22 cellular contexts compared by ENCODE assay signal in the genomic region with DNA sequence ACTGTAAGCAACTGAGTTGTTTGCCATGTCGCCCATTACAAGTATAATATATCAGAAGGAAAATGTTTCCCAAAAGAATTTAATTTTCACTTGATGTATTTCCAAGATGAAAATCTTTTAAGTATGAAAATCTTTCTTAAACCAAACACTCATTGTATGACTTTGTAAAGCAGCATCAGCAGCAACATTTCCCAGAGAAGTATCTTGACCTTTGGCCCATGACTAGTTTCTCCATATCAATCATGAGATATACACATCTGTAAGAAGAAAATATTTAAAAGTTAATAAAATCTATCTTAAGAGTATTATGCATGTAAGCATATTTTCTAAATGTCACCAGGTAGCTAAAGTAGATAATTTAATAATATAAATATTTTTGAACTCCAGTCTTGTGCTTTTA. TPM values are rescaled to one million over a fixed set of nuclear protein-coding genes. Genes with fewer than 3 reads are reported as not detected.
DNase-seq lines count a peak whose midpoint lies in the region; ATAC-seq, FAIRE-seq and TF ChIP-seq lines count a peak whose summit lies in the region.
"Had no signal": no experiment of that assay in that cellular context is flagged by ENCODE, and none has a peak within 500 bp of the region (broad histone marks: within the 10 kb centered on the region; RNA-seq: fewer than 3 reads in every experiment).

No MANE protein-coding gene starts in this region.

- WGBS in IMR-90 (ENCODE audit: extremely low coverage in 2 of 2, insufficient read length in 1 of 2), 2 experiments: no CpG with 5 or more reads among the region's 1 CpG
- WGBS in K562 (ENCODE audit: insufficient coverage, low coverage, missing lambda C conversion rate): 91% methylated on average over 1 of the region's 1 CpG

- no TSS peak for BruUV-seq in IMR-90 (replicated peaks; lab: Mats Ljungman, UMichigan)
- no TSS peak for BruUV-seq in K562 (replicated peaks; lab: Mats Ljungman, UMichigan)

- H4K8ac ChIP-seq in IMR-90 (ENCODE audit: low read depth in 2 of 2, low read length in 2 of 2): no peak overlapping the region

- H2AFZ ChIP-seq in IMR-90 (replicated peaks; ENCODE audit: low read length, poor library complexity) (no peak overlapping the region), K562 (ENCODE audit: low read depth, low read length) (no peak overlapping the region)
- H2AFZ ChIP-seq: GM23248 had no signal

- H3K27me3 ChIP-seq in IMR-90 (ENCODE audit: control insufficient read depth, insufficient read depth, low read length): no peaks in the 10 kb centered on the region
- H3K27me3 ChIP-seq in K562 (ENCODE audit: control insufficient read depth in 2 of 2, insufficient read depth in 2 of 2, low read length in 2 of 2): no peaks in the 10 kb centered on the region

- H3K79me2 ChIP-seq in K562 (ENCODE audit: control insufficient read depth, insufficient read depth, low read length): peaks cover 46% of the 10 kb centered on the region

- no peak overlapping the region for H3K4me3 ChIP-seq in IMR-90 (ENCODE audit: insufficient read depth, low read depth, low read length)
- no peak overlapping the region for H3K4me3 ChIP-seq in K562
- H3K4me3 ChIP-seq in kidney (ENCODE audit: low read length in 2 of 2): no peak overlapping the region
- H3K4me3 ChIP-seq: GM23248 had no signal

- no peaks in the 10 kb centered on the region for H3K9me1 ChIP-seq in IMR-90 (ENCODE audit: insufficient read depth, low read length)
- no peaks in the 10 kb centered on the region for H3K9me1 ChIP-seq in K562 (ENCODE audit: control insufficient read depth, insufficient read depth, low read length)

- H3K4ac ChIP-seq in IMR-90 (ENCODE audit: low read depth, low read length): no peak overlapping the region

- POLR2A ChIA-PET in IMR-90 (lab: Charles Lee; ENCODE audit: unreplicated experiment): no interaction called here
- POLR2A ChIA-PET in K562 (lab: Yijun Ruan, JAX): interaction anchor here (0.7 to 1.0 kb wide), 2 partner anchors 8 to 85 kb away, joined by 3 to 5 read pairs; no protein-coding TSS in a partner anchor

- DNase-seq in IMR-90 (peak; percentile 75), K562 (ENCODE audit: extremely low read depth in 1 of 4, low spot score in 3 of 4) (no peak), kidney (no peak), GM12891 (ENCODE audit: insufficient read length, low spot score) (no peak), left cardiac atrium (no peak), AG08395 (ENCODE audit: low spot score) (no peak)
- no peak for DNase-seq in activated T-cell treated with anti-CD3 and anti-CD28 coated beads, Interleukin-2, amount 50 U/mL, for 1 hour
- DNase-seq: Calu3, DND-41, GM23248, H9, HFFc6, Karpas-422, NCI-H1092 treated with DMSO at 0.1 percent for 48 hours, NCI-H1436, NCI-H187 treated with DMSO at 0.1 percent for 48 hours, NCI-H2171 treated with DMSO at 0.1 percent for 48 hours, NCI-H524, NCI-H748 treated with DMSO at 0.1 percent for 48 hours, SK-N-SH, SW 1271 had no signal

- no peak overlapping the region for H4K5ac ChIP-seq in IMR-90 (ENCODE audit: low read depth, low read length)

- H4K20me1 ChIP-seq in IMR-90 (ENCODE audit: insufficient read depth, low read length) (no peaks in the 10 kb centered on the region; the same call in 1 of the 2 replicates), K562 (replicated peaks; ENCODE audit: control insufficient read depth, insufficient read depth, low read length) (no peaks in the 10 kb centered on the region)

- no peak overlapping the region for H2AK9ac ChIP-seq in IMR-90 (replicated peaks; ENCODE audit: low read depth, low read length, poor library complexity)

- FAIRE-seq in K562 (lab: Jason Lieb, UNC) (no peak), kidney (lab: Jason Lieb, UNC) (peak; percentile 6), GM12891 (lab: Jason Lieb, UNC) (no peak)

- intact Hi-C loops in IMR-90 (cut with micrococcal nuclease): no loop called here
- intact Hi-C loops in K562 (cut with micrococcal nuclease): no loop called here
- intact Hi-C loops in kidney (cut with DNase I): no loop called here
- intact Hi-C loops in left cardiac atrium (cut with DNase I): no loop called here

- TF ChIP-seq CTCF in IMR-90 (conservative IDR thresholded peaks at IDR 0.05; ENCODE audit: low read depth, low read length) (no peak), K562 (IDR thresholded peaks at IDR 0.05 in 2 of 3, conservative IDR thresholded peaks at IDR 0.05 in 1 of 3; ENCODE audit: insufficient read depth in 2 of 3, low read depth in 1 of 3, low read length in 3 of 3) (no peak), kidney (IDR thresholded peaks at IDR 0.05; ENCODE audit: borderline replicate concordance, extremely low read depth, insufficient read depth) (no peak)

- H3K9ac ChIP-seq in IMR-90 (ENCODE audit: low read depth, low read length) (no peak overlapping the region), K562 (ENCODE audit: insufficient read depth in 1 of 2, low read depth in 2 of 2, low read length in 2 of 2) (no peak overlapping the region), kidney (ENCODE audit: low read length in 2 of 2) (no peak overlapping the region)
- H3K9ac ChIP-seq: GM23248, SK-N-SH had no signal

- H2BK120ac ChIP-seq in IMR-90 (ENCODE audit: low read depth, low read length): no peak overlapping the region

- H3K14ac ChIP-seq in IMR-90 (replicated peaks; ENCODE audit: low read depth, low read length): no peak overlapping the region

- in situ Hi-C loops in IMR-90 (cut with MboI; ENCODE audit: low sequenced_read_pairs) (no loop called here), K562 (cut with MboI) (no loop called here)

- no peak overlapping the region for H3K56ac ChIP-seq in IMR-90 (ENCODE audit: extremely low read depth, insufficient read depth, low read length)

- no peak overlapping the region for H3K18ac ChIP-seq in IMR-90 (ENCODE audit: low read depth, low read length)

- H2AK5ac ChIP-seq in IMR-90 (ENCODE audit: low read depth, low read length): no peak overlapping the region

- dilution Hi-C loops in IMR-90 (cut with HindIII; ENCODE audit: low sequenced_read_pairs, unreplicated experiment): no loop called here

- no peak for ATAC-seq in IMR-90 (ENCODE audit: low read depth)
- ATAC-seq in K562: no peak
- no peak for ATAC-seq in left cardiac atrium

- TF ChIP-seq RAD21 in IMR-90 (IDR thresholded peaks at IDR 0.05; ENCODE audit: low read length) (no peak), K562 (CRISPR knock-in tag; conservative IDR thresholded peaks at IDR 0.05 in 1 of 2, IDR thresholded peaks at IDR 0.05 in 1 of 2) (no peak)

- H3K23ac ChIP-seq in IMR-90 (ENCODE audit: low read depth, low read length): no peak overlapping the region

- H3K9me3 ChIP-seq in IMR-90 (ENCODE audit: control insufficient read depth, insufficient read depth, low read length) (no peaks in the 10 kb centered on the region), K562 (replicated peaks; ENCODE audit: control insufficient read depth, insufficient read depth, low read depth, low read length) (no peaks in the 10 kb centered on the region), kidney (ENCODE audit: control insufficient read depth in 1 of 2, low read length in 2 of 2) (no peaks in the 10 kb centered on the region)
- H3K9me3 ChIP-seq: SK-N-SH had no signal

- H3K36me3 ChIP-seq in IMR-90 (ENCODE audit: control insufficient read depth, insufficient read depth, low read length) (no peaks in the 10 kb centered on the region; the same call in 1 of the 2 replicates), K562 (ENCODE audit: control insufficient read depth, insufficient read depth, low read length) (peaks cover 18% of the 10 kb centered on the region), kidney (ENCODE audit: control insufficient read depth in 1 of 2, insufficient read depth in 2 of 2, low read length in 2 of 2) (no peaks in the 10 kb centered on the region)

- H4K91ac ChIP-seq in IMR-90 (ENCODE audit: insufficient read depth, low read depth, low read length): no peak overlapping the region

- peaks cover 20 to 51% of the 10 kb centered on the region in 2 experiments for H3K79me1 ChIP-seq in IMR-90 (ENCODE audit: low read depth in 1 of 2, low read length in 2 of 2)

- H2BK20ac ChIP-seq in IMR-90 (ENCODE audit: low read depth, low read length): no peak overlapping the region

- no peak for TF ChIP-seq EP300 in K562 (IDR thresholded peaks at IDR 0.05; ENCODE audit: low read length)

- TF ChIP-seq POLR2A in IMR-90 (IDR thresholded peaks at IDR 0.05; ENCODE audit: low read depth, low read length) (no peak), K562 (conservative IDR thresholded peaks at IDR 0.05) (no peak), GM12891 (IDR thresholded peaks at IDR 0.05; ENCODE audit: low read depth, low read length) (no peak)

- H2BK15ac ChIP-seq in IMR-90 (ENCODE audit: low read depth, low read length): no peak overlapping the region

- CTCF ChIA-PET in IMR-90 (lab: Yijun Ruan, JAX): no interaction called here
- CTCF ChIA-PET in K562 (lab: Yijun Ruan, JAX; ENCODE audit: low intra/inter-chr PET ratio): no interaction called here

- H3K27ac ChIP-seq in IMR-90 (ENCODE audit: insufficient read depth, low read length): no peak overlapping the region
- no peak overlapping the region for H3K27ac ChIP-seq in K562 (ENCODE audit: extremely low read depth, low read depth, low read length)
- H3K27ac ChIP-seq in kidney (ENCODE audit: low read depth in 2 of 2, low read length in 2 of 2): no peak overlapping the region
- H3K27ac ChIP-seq: GM23248, HL-60 had no signal

- H3K4me2 ChIP-seq in IMR-90 (ENCODE audit: low read depth, low read length): no peak overlapping the region
- H3K4me2 ChIP-seq in K562 (ENCODE audit: insufficient read depth, low read length): no peak overlapping the region
- H3K4me2 ChIP-seq: SK-N-SH had no signal

- H3K4me1 ChIP-seq in IMR-90 (ENCODE audit: control insufficient read depth, insufficient read depth, low read length) (no peaks in the 10 kb centered on the region), K562 (replicated peaks in 1 of 2; ENCODE audit: control insufficient read depth in 2 of 2, insufficient read depth in 2 of 2, low read length in 2 of 2) (no peaks in the 10 kb centered on the region), kidney (ENCODE audit: control insufficient read depth in 1 of 2, insufficient read depth in 1 of 2, low read depth in 1 of 2, low read length in 2 of 2) (no peaks in the 10 kb centered on the region)

- no peak overlapping the region for H2BK5ac ChIP-seq in IMR-90 (ENCODE audit: low read depth, low read length, poor library complexity, severe bottlenecking)

RNA-seq across cellular contexts. Expression of a gene that starts 52.8 kb away (rescaled TPM):
- total RNA-seq in IMR-90 (2012; rRNA removed): 32.6 and 42.5 TPM in 2 replicates
- 9.6 and 9.9 TPM in 2 replicates for polyA plus RNA-seq in IMR-90 (2012; rRNA removed)
- polyA plus RNA-seq in IMR-90 (2012; cell fraction: cytosol; rRNA removed): 1.2 and 4.2 TPM in 2 replicates
- 0.72 and 18.7 TPM in 2 replicates for polyA plus RNA-seq in IMR-90 (2012; cell fraction: nucleus; rRNA removed; ENCODE audit: low replicate concordance)
- 36.0 and 177 TPM in 2 replicates for total RNA-seq in K562 (2011; cell fraction: chromatin; rRNA removed; ENCODE audit: low replicate concordance)
- 21.2 and 30.4 TPM in 2 replicates for total RNA-seq in K562 (2011; cell fraction: nucleolus; rRNA removed)
- total RNA-seq in K562 (2011; cell fraction: nucleoplasm; rRNA removed): 57.1 and 97.8 TPM in 2 replicates
- 15.4 and 27.9 TPM in 2 replicates for total RNA-seq in K562 (2014; rRNA removed)
- total RNA-seq in K562 (2014; rRNA removed; fragmentation: Illumina TruSeq; extraction: Trizol): 38.3 and 45.9 TPM in 2 replicates
- total RNA-seq in K562 (2015; rRNA removed; fragmentation: Illumina TruSeq; extraction: Trizol): 35.0 and 39.0 TPM in 2 replicates
- total RNA-seq in K562 (2021): 27.5 and 27.8 TPM in 2 replicates
- polyA plus RNA-seq in K562 (2011; rRNA removed): 17.5 and 22.7 TPM in 2 replicates
- 3.3 and 7.2 TPM in 2 replicates for polyA plus RNA-seq in K562 (2011; cell fraction: cytosol; rRNA removed)
- polyA plus RNA-seq in K562 (2011; cell fraction: nucleus; rRNA removed): 19.0 and 29.5 TPM in 2 replicates
- polyA plus RNA-seq in K562 (2012): 12.7 and 20.0 TPM in 2 replicates
- polyA plus RNA-seq in K562 (2014; fragmentation: Illumina TruSeq; extraction: Trizol): 26.1 and 28.5 TPM in 2 replicates
- 1 to 10 TPM; 8.6 to 9.7 TPM for polyA plus RNA-seq in K562 (2014; fragmentation: Nextera tagmentation; extraction: Ambion mirVana)
- 16.2 and 26.5 TPM in 2 replicates for polyA plus RNA-seq in K562 (2014; rRNA removed)
- 50.0 and 57.4 TPM in 2 replicates for polyA minus RNA-seq in K562 (2011; rRNA and poly(A)+ RNA removed)
- 18.1 and 19.4 TPM in 2 replicates for polyA minus RNA-seq in K562 (2011; cell fraction: cytosol; rRNA and poly(A)+ RNA removed)
- polyA minus RNA-seq in K562 (2011; cell fraction: nucleus; rRNA and poly(A)+ RNA removed): 27.1 and 50.1 TPM in 2 replicates
- 53.4 TPM for total RNA-seq in kidney
- 6.3 TPM for polyA plus RNA-seq in kidney (ENCODE audit: insufficient read depth, low read depth, low replicate concordance)
- polyA plus RNA-seq in GM12891 (2012; ENCODE audit: low read depth, missing spikeins): 9.4 TPM
- 10 to 100 TPM; 17.1 to 17.9 TPM for total RNA-seq in left cardiac atrium
